Comparison of ENCODE assay signal across 8 cellular contexts in genomic region chrX:115968436-115969252, GRCh38.
A peak's percentile ranks its signal among the peaks of the same experiment; 100 is the strongest.
DNase-seq lines count a peak whose midpoint lies in the region; ATAC-seq, FAIRE-seq and TF ChIP-seq lines count a peak whose summit lies in the region.

No MANE protein-coding gene starts in this region.

- no peaks in the 10 kb centered on the region for H3K4me1 ChIP-seq in esophagus squamous epithelium

- no peaks in the 10 kb centered on the region for H3K9me3 ChIP-seq in esophagus squamous epithelium

- peak overlapping the region; percentile 29 to 71 (median 57) for H3K27ac ChIP-seq in esophagus squamous epithelium

- peak overlapping the region; percentile 45 for H3K4me3 ChIP-seq in AG09309 (ENCODE audit: control insufficient read depth, low read depth, low read length)
- peak overlapping the region; percentile 45 to 63 (median 58) for H3K4me3 ChIP-seq in esophagus squamous epithelium

- no peak for DNase-seq in AG09309 (ENCODE audit: low read depth)
- peak; percentile 80 for DNase-seq in HT1080 (ENCODE audit: low read depth)
- peak; percentile 4 for DNase-seq in RCC 7860 (ENCODE audit: low spot score)
- no peak for DNase-seq in esophagus squamous epithelium (lab: John Stamatoyannopoulos, UW)
- DNase-seq in myocyte (ENCODE audit: low read depth): peak; percentile 49
- DNase-seq in NCI-H2029 treated with DMSO at 0.1 percent for 48 hours (lab: John Stamatoyannopoulos, UW): no peak

- peaks cover 0 to 7% (median 3%) of the 10 kb centered on the region in 4 donors for H3K27me3 ChIP-seq in esophagus squamous epithelium

- no peak for TF ChIP-seq POLR2A in esophagus squamous epithelium (IDR thresholded peaks at IDR 0.05)

- peak; percentile 71 for ATAC-seq in GM19463 (IDR thresholded peaks at IDR 0.05; ENCODE audit: unreplicated experiment)
- ATAC-seq in GM18517 (IDR thresholded peaks at IDR 0.05; ENCODE audit: unreplicated experiment): no peak

- WGBS in esophagus squamous epithelium, 2 donors: 23% methylated on average over 19 of the region's 48 CpGs; no CpG with 5 or more reads in 1 of the 2 donors

- no peaks in the 10 kb centered on the region for H3K36me3 ChIP-seq in esophagus squamous epithelium

- intact Hi-C loops in esophagus squamous epithelium (cut with DNase I): no loop called here

- no peak for FAIRE-seq in RCC 7860 (lab: Jason Lieb, UNC)

- no peak for TF ChIP-seq CTCF in AG09309 (IDR thresholded peaks at IDR 0.05; ENCODE audit: control insufficient read depth, insufficient read depth, low read depth, low read length, missing control alignments)
- no peak for TF ChIP-seq CTCF in esophagus squamous epithelium (IDR thresholded peaks at IDR 0.05)

Comparison
In these comparisons a context has a peak if more than half of its experiments do, and no peak if none do; other contexts are left out.
1. DNase-seq: peak in HT1080 (single experiment), RCC 7860 (single experiment) and myocyte (single experiment); none in AG09309 (single experiment), esophagus squamous epithelium (single experiment) and NCI-H2029 treated with DMSO at 0.1 percent for 48 hours (single experiment).